ENCODE assay signal across 1 cellular context in the genomic region with DNA sequence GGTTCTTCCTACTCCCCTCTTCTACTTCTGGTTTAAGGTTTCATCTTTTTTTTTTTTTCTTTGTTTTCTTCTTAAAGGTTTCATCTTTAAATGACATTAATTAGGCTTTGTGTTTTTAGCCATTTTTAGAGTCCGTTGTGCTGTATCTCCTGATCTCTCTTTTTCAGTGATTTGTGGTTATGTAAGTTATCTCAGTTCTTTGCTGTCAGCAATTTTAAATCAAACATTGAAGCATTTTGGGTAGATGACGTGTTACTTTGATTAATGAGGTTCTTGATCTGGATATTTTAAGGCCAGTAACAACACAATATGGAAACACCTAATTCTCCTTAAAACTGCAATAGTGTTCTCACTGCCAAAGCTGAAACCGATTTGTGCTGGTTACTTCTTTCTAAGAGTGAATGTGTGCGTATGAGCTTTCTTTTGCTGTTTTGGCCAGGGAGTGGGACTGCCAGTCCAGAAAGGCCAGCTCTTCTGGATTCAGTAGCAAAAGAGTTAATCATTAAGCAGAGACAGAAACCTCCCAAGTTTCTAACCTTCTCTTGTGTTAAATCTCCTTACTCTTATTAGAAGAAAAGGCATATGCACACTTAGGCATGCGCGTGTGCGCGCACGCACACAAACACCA. TPM values are rescaled to one million over a fixed set of nuclear protein-coding genes. Genes with fewer than 3 reads are reported as not detected.
"Had no signal": no experiment of that assay in that cellular context is flagged by ENCODE, and none has a peak within 500 bp of the region (broad histone marks: within the 10 kb centered on the region; RNA-seq: fewer than 3 reads in every experiment).

No MANE protein-coding gene starts in this region.

RNA-seq across cellular contexts. Expression of a gene that starts 17.0 kb away (rescaled TPM):
- total RNA-seq: naive thymus-derived CD8-positive, alpha-beta T cell had no signal
- polyA plus RNA-seq: naive thymus-derived CD8-positive, alpha-beta T cell had no signal
